In the genomic region with DNA sequence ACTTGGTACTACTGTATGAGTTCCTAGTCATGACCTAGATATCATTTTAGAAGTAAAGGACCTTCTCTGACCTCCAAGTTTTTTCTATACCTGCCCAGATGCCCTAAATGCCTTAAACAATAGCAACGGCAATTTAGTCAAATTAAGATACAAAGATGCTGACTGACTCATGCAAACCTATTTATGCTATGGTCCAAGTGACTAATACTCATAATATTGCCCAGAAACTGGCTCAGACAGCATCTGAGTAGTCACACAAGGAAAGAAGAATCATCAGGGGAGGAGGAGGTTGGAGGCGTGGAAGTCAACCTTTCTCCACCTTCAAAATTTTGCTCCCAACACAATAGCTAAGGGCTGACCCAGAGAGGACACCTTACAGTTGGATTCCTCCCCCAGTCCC, we compare ENCODE assay signal across 13 cellular contexts. TPM values are rescaled to one million over a fixed set of nuclear protein-coding genes. Genes with fewer than 3 reads are reported as not detected.
DNase-seq lines count a peak whose midpoint lies in the region; ATAC-seq, FAIRE-seq and TF ChIP-seq lines count a peak whose summit lies in the region.
"Had no signal": no experiment of that assay in that cellular context is flagged by ENCODE, and none has a peak within 500 bp of the region (broad histone marks: within the 10 kb centered on the region; RNA-seq: fewer than 3 reads in every experiment).

No MANE protein-coding gene starts in this region.

- in situ Hi-C loops in astrocyte of the spinal cord (cut with HindIII; ENCODE audit: low sequenced_read_pairs), result no loop called here

- H3K4me1 ChIP-seq in left ventricle myocardium inferior (peaks cover 100% of the 10 kb centered on the region), keratinocyte (ENCODE audit: control insufficient read depth, extremely low read depth, insufficient read depth, low read length) (peaks cover 30% of the 10 kb centered on the region), vagina (peaks cover 96% of the 10 kb centered on the region)

- H3K4me3 ChIP-seq in left ventricle myocardium inferior (peak overlapping the region; percentile 33), astrocyte of the spinal cord (ENCODE audit: low read depth, low read length) (no peak overlapping the region), keratinocyte (ENCODE audit: control insufficient read depth in 2 of 3, extremely low read depth in 1 of 3, insufficient read depth in 2 of 3, low read depth in 1 of 3, low read length in 3 of 3) (no peak overlapping the region), vagina (no peak overlapping the region)
- H3K4me3 ChIP-seq: adrenal gland had no signal

- no peaks in the 10 kb centered on the region for H4K20me1 ChIP-seq in keratinocyte (ENCODE audit: control insufficient read depth, extremely low read depth, insufficient read depth, low read length)

- no peak overlapping the region for H2AFZ ChIP-seq in keratinocyte (ENCODE audit: control insufficient read depth, low read length)

- H3K9me1 ChIP-seq in keratinocyte (ENCODE audit: control insufficient read depth, extremely low read depth, insufficient read depth, low read length), result peaks cover 2% of the 10 kb centered on the region

- DNase-seq in left ventricle myocardium inferior (no peak), cardiac septum (ENCODE audit: low spot score) (no peak), astrocyte of the spinal cord (ENCODE audit: low read depth, low spot score) (peak; percentile 84), keratinocyte (ENCODE audit: low read depth, low spot score) (peak; percentile 40), vagina (ENCODE audit: extremely low spot score in 2 of 2) (no peak), OCI-M2 (lab: John Stamatoyannopoulos, UW; ENCODE audit: unreplicated experiment) (no peak), left colon (no peak)
- DNase-seq: adrenal gland; NCI-H187; stimulated activated CD4-positive, alpha-beta T cell treated with anti-CD3 and anti-CD28 coated beads, Interleukin-1b, Interleukin-23, amount 100 ng/mL, for 48 hours; T-helper 2 cell had no signal

- no peak for TF ChIP-seq CTCF in left ventricle myocardium inferior (IDR thresholded peaks at IDR 0.05; ENCODE audit: borderline replicate concordance)
- no peak for TF ChIP-seq CTCF in astrocyte of the spinal cord (IDR thresholded peaks at IDR 0.05; ENCODE audit: low read depth, low read length)
- TF ChIP-seq CTCF in keratinocyte (optimal IDR thresholded peaks at IDR 0.05 in 1 of 3, IDR thresholded peaks at IDR 0.05 in 1 of 3, conservative IDR thresholded peaks at IDR 0.05 in 1 of 3; ENCODE audit: extremely low read depth in 1 of 3, insufficient read depth in 2 of 3, low read length in 3 of 3), result no peak
- TF ChIP-seq CTCF in vagina (IDR thresholded peaks at IDR 0.05), result no peak

- H3K27me3 ChIP-seq in left ventricle myocardium inferior (ENCODE audit: low read depth) (no peaks in the 10 kb centered on the region), keratinocyte (ENCODE audit: control insufficient read depth, extremely low read depth, insufficient read depth, low read length) (no peaks in the 10 kb centered on the region), vagina (no peaks in the 10 kb centered on the region)
- H3K27me3 ChIP-seq: adrenal gland had no signal

- H3K4me2 ChIP-seq in keratinocyte (ENCODE audit: control insufficient read depth, extremely low read depth, insufficient read depth, low read depth, low read length), result peak overlapping the region; percentile 17

- no peak overlapping the region for H3K9ac ChIP-seq in keratinocyte (ENCODE audit: control insufficient read depth, extremely low read depth, insufficient read depth, low read length)

- no peak for ATAC-seq in HG02763 (IDR thresholded peaks at IDR 0.05; ENCODE audit: unreplicated experiment)
- ATAC-seq in left colon, result no peak

- peak; percentile 93 for FAIRE-seq in keratinocyte (lab: Jason Lieb, UNC)
- FAIRE-seq: D721Med had no signal

- H3K9me3 ChIP-seq in left ventricle myocardium inferior (replicated peaks) (no peaks in the 10 kb centered on the region), keratinocyte (ENCODE audit: control insufficient read depth, low read depth, low read length) (no peaks in the 10 kb centered on the region), vagina (no peaks in the 10 kb centered on the region)
- H3K9me3 ChIP-seq: adrenal gland had no signal

- peak overlapping the region; percentile 96 for H3K27ac ChIP-seq in left ventricle myocardium inferior (replicated peaks)
- peak overlapping the region; percentile 36 for H3K27ac ChIP-seq in keratinocyte (ENCODE audit: control insufficient read depth, insufficient read depth, low read length)
- H3K27ac ChIP-seq in vagina, result peak overlapping the region; percentile 78

- dilution Hi-C loops in keratinocyte (cut with MboI; ENCODE audit: extremely low pct_ligation_motif_present, low sequenced_read_pairs), result no loop called here

- H3K36me3 ChIP-seq in left ventricle myocardium inferior (peaks cover 10% of the 10 kb centered on the region), keratinocyte (ENCODE audit: control insufficient read depth in 2 of 2, extremely low read depth in 1 of 2, insufficient read depth in 2 of 2, low read length in 2 of 2) (peaks cover 0 to 8% of the 10 kb centered on the region in 2 experiments), vagina (peaks cover 0 to 8% of the 10 kb centered on the region in 2 donors)

- no peak for TF ChIP-seq POLR2A in vagina (IDR thresholded peaks at IDR 0.05)

- peaks cover 2% of the 10 kb centered on the region for H3K79me2 ChIP-seq in keratinocyte (ENCODE audit: control insufficient read depth, insufficient read depth, low read length)

- intact Hi-C loops in left ventricle myocardium inferior (cut with micrococcal nuclease), result no loop called here
- intact Hi-C loops in cardiac septum (cut with DNase I), result no loop called here
- intact Hi-C loops in vagina (cut with DNase I), result no loop called here
- intact Hi-C loops in left colon (cut with DNase I, micrococcal nuclease), result no loop called here

RNA-seq across cellular contexts. Expression of a gene that starts 6.8 kb away (rescaled TPM):
- total RNA-seq in left ventricle myocardium inferior (121 TPM), cardiac septum (129 TPM), vagina (45.7 TPM), left colon (10 to 100 TPM; 23.5 to 32.8 TPM)
- 6.1 to 7.7 TPM (median 7.0 TPM) in 3 replicates for polyA plus RNA-seq in keratinocyte
- 17.8 TPM for polyA plus RNA-seq in keratinocyte (2011; ENCODE audit: low read depth)
- polyA plus RNA-seq in keratinocyte (2011; cell fraction: cytosol; rRNA removed), result 5.1 and 5.6 TPM in 2 replicates
- polyA plus RNA-seq in keratinocyte (2011; cell fraction: nucleus; rRNA removed), result 16.6 and 19.0 TPM in 2 replicates
- polyA plus RNA-seq in keratinocyte (2012; ENCODE audit: low replicate concordance), result 8.7 and 12.7 TPM in 2 replicates
- polyA minus RNA-seq in keratinocyte, result 24.3 to 31.9 TPM (median 24.5 TPM) in 3 replicates
- 6.3 TPM for polyA minus RNA-seq in keratinocyte (2011; cell fraction: cytosol; rRNA and poly(A)+ RNA removed)
- polyA minus RNA-seq in keratinocyte (2011; cell fraction: nucleus; rRNA and poly(A)+ RNA removed), result 16.2 and 33.1 TPM in 2 replicates

RNA-seq across cellular contexts. Expression of a gene that starts 38.5 kb away (rescaled TPM):
- total RNA-seq in left ventricle myocardium inferior, result not detected
- total RNA-seq in cardiac septum, result not detected
- polyA plus RNA-seq in keratinocyte, result 0.01 to 0.26 TPM (median 0.02 TPM) in 3 replicates
- 0.21 TPM for polyA plus RNA-seq in keratinocyte (2011; ENCODE audit: low read depth)
- polyA plus RNA-seq in keratinocyte (2011; cell fraction: cytosol; rRNA removed), result 0.06 and 0.15 TPM in 2 replicates
- polyA plus RNA-seq in keratinocyte (2011; cell fraction: nucleus; rRNA removed), result 0.19 and 0.20 TPM in 2 replicates
- polyA plus RNA-seq in keratinocyte (2012; ENCODE audit: low replicate concordance), result 2.2 TPM in 1 of 2 replicates, not detected in the other
- polyA minus RNA-seq in keratinocyte, result 0.06 to 0.30 TPM in 2 of 3 replicates, not detected in the other
- polyA minus RNA-seq in keratinocyte (2011; cell fraction: cytosol; rRNA and poly(A)+ RNA removed), result not detected
- polyA minus RNA-seq in keratinocyte (2011; cell fraction: nucleus; rRNA and poly(A)+ RNA removed), result 0.21 and 0.54 TPM in 2 replicates
- not detected for total RNA-seq in vagina
- under 1 TPM in 1 of 2 donors, not detected in 1; 0.64 TPM for total RNA-seq in left colon

RNA-seq across cellular contexts. Expression of a gene that starts 45.5 kb away (rescaled TPM):
- total RNA-seq in left ventricle myocardium inferior, result 0.33 TPM
- total RNA-seq in cardiac septum, result 0.32 TPM
- not detected in 3 replicates for polyA plus RNA-seq in keratinocyte
- not detected for polyA plus RNA-seq in keratinocyte (2011; ENCODE audit: low read depth)
- not detected in 2 replicates for polyA plus RNA-seq in keratinocyte (2011; cell fraction: cytosol; rRNA removed)
- not detected in 2 replicates for polyA plus RNA-seq in keratinocyte (2011; cell fraction: nucleus; rRNA removed)
- 0.03 and 0.24 TPM in 2 replicates for polyA plus RNA-seq in keratinocyte (2012; ENCODE audit: low replicate concordance)
- not detected in 3 replicates for polyA minus RNA-seq in keratinocyte
- not detected for polyA minus RNA-seq in keratinocyte (2011; cell fraction: cytosol; rRNA and poly(A)+ RNA removed)
- not detected in 2 replicates for polyA minus RNA-seq in keratinocyte (2011; cell fraction: nucleus; rRNA and poly(A)+ RNA removed)
- 9.6 TPM for total RNA-seq in vagina
- total RNA-seq in left colon, result 1 to 10 TPM in 1 of 2 donors, under 1 TPM in 1; 0.67 to 1.1 TPM

Comparison
In these comparisons a context has a peak if more than half of its experiments do, and no peak if none do; other contexts are left out.
1. DNase-seq: peak in astrocyte of the spinal cord (single experiment) and keratinocyte (single experiment); none in left ventricle myocardium inferior (single experiment), cardiac septum (single experiment), vagina (0 of 2), OCI-M2 (single experiment) and left colon (0 of 2).
2. H3K27ac ChIP-seq: peak in every context shown above with its lines; median percentile 96 in left ventricle myocardium inferior; 78 in vagina; 36 in keratinocyte.